ENCODE assay signal across 22 cellular contexts in the genomic region with DNA sequence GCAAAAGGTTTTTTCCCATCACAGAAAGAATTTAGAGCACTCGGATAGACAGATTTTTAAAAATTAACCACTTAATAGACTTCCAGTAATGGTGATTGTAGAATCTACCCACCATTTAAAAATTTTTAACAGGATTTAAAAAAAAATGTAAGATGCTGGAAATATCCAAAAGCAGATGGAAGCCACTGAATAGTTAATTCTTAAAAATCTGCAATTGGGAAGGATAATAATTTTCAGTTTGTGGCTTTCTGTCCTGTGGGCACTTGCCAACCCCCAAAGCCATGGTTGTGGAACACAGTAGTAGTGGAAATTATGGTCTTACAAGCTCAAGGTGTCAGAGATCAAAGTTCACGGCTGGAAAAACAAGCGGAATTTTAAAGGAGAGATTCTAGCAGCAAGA.
A peak's percentile ranks its signal among the peaks of the same experiment; 100 is the strongest.
DNase-seq lines count a peak whose midpoint lies in the region; ATAC-seq, FAIRE-seq and TF ChIP-seq lines count a peak whose summit lies in the region.
"Had no signal": no experiment of that assay in that cellular context is flagged by ENCODE, and none has a peak within 500 bp of the region (broad histone marks: within the 10 kb centered on the region; RNA-seq: fewer than 3 reads in every experiment).

No MANE protein-coding gene starts in this region.

- H4K12ac ChIP-seq in trophoblast cell (ENCODE audit: low read depth, low read length): no peak overlapping the region

- no peaks in the 10 kb centered on the region for H4K20me1 ChIP-seq in HepG2 (ENCODE audit: insufficient read depth, low read length)
- H4K20me1 ChIP-seq: BLaER1 treated with 17β-estradiol and CSF1 and Interleukin-3, amounts not matched to agents 10 nM and 100 nM had no signal

- H3K23ac ChIP-seq in trophoblast cell (ENCODE audit: low read length): no peak overlapping the region

- no TSS peak for BruUV-seq in HepG2 (replicated peaks; lab: Mats Ljungman, UMichigan)

- no peak for TF ChIP-seq RAD21 in HepG2 (CRISPR knock-in tag; IDR thresholded peaks at IDR 0.05)

- H2BK12ac ChIP-seq in trophoblast cell (ENCODE audit: low read length): no peak overlapping the region

- TF ChIP-seq CTCF in HepG2 (CRISPR knock-in tag; IDR thresholded peaks at IDR 0.05) (no peak), right lobe of liver (IDR thresholded peaks at IDR 0.05) (no peak)

- no peak overlapping the region for H2BK5ac ChIP-seq in trophoblast cell (ENCODE audit: low read depth, low read length, poor library complexity)

- H2AK5ac ChIP-seq in trophoblast cell (ENCODE audit: low read length): no peak overlapping the region

- H3K9ac ChIP-seq in HepG2 (ENCODE audit: insufficient read depth, low read depth, low read length): no peak overlapping the region
- H3K9ac ChIP-seq in trophoblast cell (ENCODE audit: low read length): no peak overlapping the region
- H3K9ac ChIP-seq: BLaER1 treated with 17β-estradiol and CSF1 and Interleukin-3, amounts not matched to agents 10 nM and 100 nM had no signal

- no peaks in the 10 kb centered on the region for H3K36me3 ChIP-seq in HepG2 (replicated peaks in 1 of 2; ENCODE audit: control insufficient read depth in 1 of 2, insufficient read depth in 2 of 2, low read length in 2 of 2)
- H3K36me3 ChIP-seq in right lobe of liver: no peaks in the 10 kb centered on the region
- H3K36me3 ChIP-seq in trophoblast cell (ENCODE audit: control insufficient read depth in 1 of 2, insufficient read depth in 2 of 2, low read length in 2 of 2): no peaks in the 10 kb centered on the region
- H3K36me3 ChIP-seq: BE2C; BLaER1 treated with 17β-estradiol and CSF1 and Interleukin-3, amounts not matched to agents 10 nM and 100 nM; HAP-1 had no signal

- in situ Hi-C loops in HepG2 (cut with HindIII; ENCODE audit: extremely low pct_ligation_motif_present, low pct_unique_long_range_greater_than_20kb): no loop called here

- no peak overlapping the region for H3K14ac ChIP-seq in trophoblast cell (ENCODE audit: low read length)

- no peaks in the 10 kb centered on the region for H3K79me2 ChIP-seq in HepG2 (ENCODE audit: insufficient read depth, low read length)
- no peaks in the 10 kb centered on the region for H3K79me2 ChIP-seq in trophoblast cell (ENCODE audit: control insufficient read depth, insufficient read depth, low read length, poor library complexity)

- 0 out of 2 replicates have a peak, but pooled peaks cover 5% of the 10 kb centered on the region for H3K4me1 ChIP-seq in HepG2 (ENCODE audit: insufficient read depth, low read length)
- H3K4me1 ChIP-seq in right lobe of liver: no peaks in the 10 kb centered on the region
- no peaks in the 10 kb centered on the region for H3K4me1 ChIP-seq in trophoblast cell (ENCODE audit: control insufficient read depth in 1 of 2, insufficient read depth in 2 of 2, low read length in 2 of 2)
- H3K4me1 ChIP-seq: BE2C; BLaER1 treated with 17β-estradiol and CSF1 and Interleukin-3, amounts not matched to agents 10 nM and 100 nM; HAP-1 had no signal

- no peaks in the 10 kb centered on the region for H3K79me1 ChIP-seq in trophoblast cell (ENCODE audit: low read length)

- no peak overlapping the region for H4K8ac ChIP-seq in trophoblast cell (ENCODE audit: low read depth, low read length)

- CTCF ChIA-PET in HepG2 (lab: Yijun Ruan, JAX; ENCODE audit: low intra/inter-chr PET ratio, low total read pairs): no interaction called here

- H3K9me3 ChIP-seq in HepG2 (ENCODE audit: low read length) (peaks cover 7% of the 10 kb centered on the region; the same call in 1 of the 2 replicates), right lobe of liver (no peaks in the 10 kb centered on the region), trophoblast cell (ENCODE audit: insufficient read depth, low read depth, low read length) (no peaks in the 10 kb centered on the region)
- H3K9me3 ChIP-seq: BE2C, HAP-1 had no signal

- DNase-seq in HepG2 (ENCODE audit: low spot score) (peak; percentile 14), right lobe of liver (no peak), RCC 7860 (ENCODE audit: low spot score) (peak; percentile 68), left kidney (ENCODE audit: low read depth, low spot score) (peak; percentile 34), trophoblast cell (no peak), NCI-H1092 (lab: John Stamatoyannopoulos, UW) (no peak)
- DNase-seq: AML-193; BE2C; CD4-positive, alpha-beta T cell; CD8-positive, alpha-beta memory T cell; DMS 273 treated with DMSO at 0.1 percent for 48 hours; DMS79; EL; GDM1; GOT3; HFFc6 had no signal

- no peak overlapping the region for H4K91ac ChIP-seq in trophoblast cell (ENCODE audit: low read depth, low read length)

- H3K4ac ChIP-seq in trophoblast cell (ENCODE audit: low read depth, low read length): no peak overlapping the region

- no peak for FAIRE-seq in HepG2 (lab: Jason Lieb, UNC)
- FAIRE-seq in RCC 7860 (lab: Jason Lieb, UNC): peak; percentile 99
- FAIRE-seq: D721Med, GM12878, H54 had no signal

- TF ChIP-seq EP300 in HepG2 (IDR thresholded peaks at IDR 0.05; ENCODE audit: low read depth in 2 of 2, low read length in 2 of 2): no peak
- no peak for TF ChIP-seq EP300 in HepG2 (CRISPR knock-in tag; IDR thresholded peaks at IDR 0.05; ENCODE audit: borderline replicate concordance)

- H2AFZ ChIP-seq in HepG2 (ENCODE audit: low read length) (no peak overlapping the region), trophoblast cell (ENCODE audit: insufficient read depth, low read length, poor library complexity) (no peak overlapping the region)

- H3K27me3 ChIP-seq in HepG2 (ENCODE audit: control insufficient read depth in 1 of 2, insufficient read depth in 2 of 2, low read length in 2 of 2): no peaks in the 10 kb centered on the region
- H3K27me3 ChIP-seq in right lobe of liver: no peaks in the 10 kb centered on the region
- H3K27me3 ChIP-seq in trophoblast cell (ENCODE audit: insufficient read depth, low read length): no peaks in the 10 kb centered on the region
- H3K27me3 ChIP-seq: BE2C; BLaER1 treated with 17β-estradiol and CSF1 and Interleukin-3, amounts not matched to agents 10 nM and 100 nM had no signal

- POLR2A ChIA-PET in HepG2 (lab: Yijun Ruan, JAX): no interaction called here

- intact Hi-C loops in HepG2 (cut with micrococcal nuclease; ENCODE audit: unreplicated experiment): no loop called here
- intact Hi-C loops in right lobe of liver (cut with DNase I): no loop called here

- H3K18ac ChIP-seq in trophoblast cell (ENCODE audit: low read length): no peak overlapping the region

- H3K4me2 ChIP-seq in HepG2 (ENCODE audit: low read depth, low read length) (no peak overlapping the region), trophoblast cell (ENCODE audit: low read length) (no peak overlapping the region)
- H3K4me2 ChIP-seq: BLaER1 treated with 17β-estradiol and CSF1 and Interleukin-3, amounts not matched to agents 10 nM and 100 nM had no signal

- no peak overlapping the region for H3K27ac ChIP-seq in HepG2 (ENCODE audit: extremely low read length, insufficient read depth, low read length)
- no peak overlapping the region for H3K27ac ChIP-seq in right lobe of liver
- no peak overlapping the region for H3K27ac ChIP-seq in trophoblast cell (ENCODE audit: low read depth, low read length)
- H3K27ac ChIP-seq: 22Rv1; BLaER1 treated with 17β-estradiol and CSF1 and Interleukin-3, amounts not matched to agents 10 nM and 100 nM had no signal

- WGBS in HepG2 (ENCODE audit: low lambda C conversion rate): 17% methylated on average over 3 of the region's 3 CpGs
- WGBS in right lobe of liver (ENCODE audit: insufficient coverage, low coverage, low lambda C conversion rate, missing lambda C conversion rate): 48% methylated on average over 3 of the region's 3 CpGs
- no CpG with 5 or more reads among the region's 3 CpGs for WGBS in trophoblast cell (ENCODE audit: extremely low coverage, insufficient coverage, insufficient read length)

- no peak for ATAC-seq in HepG2
- no peak for ATAC-seq in right lobe of liver
- ATAC-seq: GM12878 had no signal

- TF ChIP-seq POLR2A in HepG2 (IDR thresholded peaks at IDR 0.05; ENCODE audit: insufficient read depth in 1 of 2, low read depth in 2 of 2, low read length in 2 of 2) (no peak), right lobe of liver (IDR thresholded peaks at IDR 0.05) (no peak)

- no peak overlapping the region for H2BK120ac ChIP-seq in trophoblast cell (ENCODE audit: insufficient read depth, low read length, poor library complexity)

- H3K4me3 ChIP-seq in HepG2 (replicated peaks in 1 of 3; ENCODE audit: insufficient read depth in 1 of 3, low read depth in 2 of 3, low read length in 3 of 3) (no peak overlapping the region), right lobe of liver (no peak overlapping the region), trophoblast cell (ENCODE audit: low read depth, low read length) (no peak overlapping the region)
- H3K4me3 ChIP-seq: BLaER1 treated with 17β-estradiol and CSF1 and Interleukin-3, amounts not matched to agents 10 nM and 100 nM; GM12878; HAP-1 had no signal

TF ChIP-seq in HepG2, 621 proteins besides CTCF, POLR2A, EP300 and RAD21:
- TF ChIP-seq ARID2 (CRISPR knock-in tag; IDR thresholded peaks at IDR 0.05; ENCODE audit: borderline replicate concordance): no peak
- no peak for TF ChIP-seq ZNF781 (CRISPR knock-in tag; IDR thresholded peaks at IDR 0.05; ENCODE audit: borderline replicate concordance, not compliant biosample characterization)
- TF ChIP-seq ZNF670 (CRISPR knock-in tag; IDR thresholded peaks at IDR 0.05; ENCODE audit: borderline replicate concordance): no peak
- TF ChIP-seq HNF4A (CRISPR knock-in tag; IDR thresholded peaks at IDR 0.05): peak; percentile 39
- TF ChIP-seq MEIS2 (CRISPR knock-in tag; IDR thresholded peaks at IDR 0.05): no peak
- no peak for TF ChIP-seq ZNF3 (CRISPR knock-in tag; IDR thresholded peaks at IDR 0.05)
TF ChIP-seq in HepG2: peak in this region for 1.

Comparison
In these comparisons a context has a peak if more than half of its experiments do, and no peak if none do; other contexts are left out.
1. DNase-seq: peak in HepG2 (single experiment), RCC 7860 (single experiment) and left kidney (single experiment); none in right lobe of liver (0 of 3), trophoblast cell (0 of 2) and NCI-H1092 (single experiment).